Comparison of ENCODE assay signal across 8 cellular contexts in genomic region chr5:132265336-132266030, GRCh38. TPM values are rescaled to one million over a fixed set of nuclear protein-coding genes. Genes with fewer than 3 reads are reported as not detected.
DNase-seq lines count a peak whose midpoint lies in the region; ATAC-seq and TF ChIP-seq lines count a peak whose summit lies in the region.

No MANE protein-coding gene starts in this region.

- no peaks in the 10 kb centered on the region for H3K36me3 ChIP-seq in body of pancreas (replicated peaks in 1 of 2; ENCODE audit: insufficient read depth in 1 of 2, low read depth in 2 of 2)
- peaks cover 43 to 77% of the 10 kb centered on the region in 2 donors for H3K36me3 ChIP-seq in stomach smooth muscle (ENCODE audit: control insufficient read depth in 2 of 2, insufficient read depth in 2 of 2, low read length in 2 of 2)

- no peaks in the 10 kb centered on the region for H3K9me3 ChIP-seq in body of pancreas
- H3K9me3 ChIP-seq in stomach smooth muscle (ENCODE audit: control insufficient read depth in 2 of 2, low read length in 2 of 2) = no peaks in the 10 kb centered on the region

- peak in 1 of 3 donors; percentile 16 for TF ChIP-seq POLR2A in body of pancreas (IDR thresholded peaks at IDR 0.05)

- no peaks in the 10 kb centered on the region for H3K9me3 Mint-ChIP-seq in T-helper 2 cell treated with Interferon-gamma antibody and Interleukin-4, amounts not matched to agents 5 μg/mL and 100 μg/mL, for 36 hours

- no peak overlapping the region for H3K27ac Mint-ChIP-seq in T-helper 2 cell treated with Interferon-gamma antibody and Interleukin-4, amounts not matched to agents 5 μg/mL and 100 μg/mL, for 36 hours

- intact Hi-C loops in body of pancreas (cut with DNase I) = no loop called here

- H3K4me3 Mint-ChIP-seq in T-helper 2 cell treated with Interferon-gamma antibody and Interleukin-4, amounts not matched to agents 5 μg/mL and 100 μg/mL, for 36 hours = no peak overlapping the region

- H3K4me1 Mint-ChIP-seq in T-helper 2 cell treated with Interferon-gamma antibody and Interleukin-4, amounts not matched to agents 5 μg/mL and 100 μg/mL, for 36 hours (ENCODE audit: low read depth) = peaks cover 6% of the 10 kb centered on the region

- TF ChIP-seq CTCF in body of pancreas (IDR thresholded peaks at IDR 0.05) = no peak
- TF ChIP-seq CTCF in GM13977 (IDR thresholded peaks at IDR 0.05; ENCODE audit: extremely low read depth, insufficient read depth, missing control alignments) = no peak

- peaks cover 26% of the 10 kb centered on the region for H3K4me1 ChIP-seq in body of pancreas
- peaks cover 90% of the 10 kb centered on the region for H3K4me1 ChIP-seq in stomach smooth muscle (ENCODE audit: control insufficient read depth, insufficient read depth, low read length)

- H3K36me3 Mint-ChIP-seq in T-helper 2 cell treated with Interferon-gamma antibody and Interleukin-4, amounts not matched to agents 5 μg/mL and 100 μg/mL, for 36 hours (ENCODE audit: low read depth) = no peaks in the 10 kb centered on the region

- WGBS in body of pancreas, 2 donors = 49 to 51% methylated on average over 5 to 8 of the region's 8 CpGs

- peak overlapping the region; percentile 56 to 75 (median 68) for H3K27ac ChIP-seq in body of pancreas
- H3K27ac ChIP-seq in stomach smooth muscle (ENCODE audit: low read length) = peak overlapping the region; percentile 100

- in situ Hi-C loops in GM13977 (cut with MboI; ENCODE audit: low pct_unique_long_range_greater_than_20kb, low sequenced_read_pairs, unreplicated experiment) = no loop called here

- H3K4me3 ChIP-seq in body of pancreas (no peak overlapping the region), stomach smooth muscle (ENCODE audit: low read length in 2 of 2) (peak overlapping the region; percentile 28 to 29)

- H3K9ac ChIP-seq in stomach smooth muscle (ENCODE audit: low read length in 2 of 2) = peak overlapping the region; percentile 51 to 58

- no peaks in the 10 kb centered on the region for H3K27me3 ChIP-seq in body of pancreas
- no peaks in the 10 kb centered on the region for H3K27me3 ChIP-seq in stomach smooth muscle (ENCODE audit: control insufficient read depth in 1 of 2, insufficient read depth in 2 of 2, low read length in 2 of 2)

- peak; percentile 77 for DNase-seq in HK-2 (ENCODE audit: unreplicated experiment)
- DNase-seq in body of pancreas = peak in 3 of 4 donors; percentile 50 to 75 (median 66)
- DNase-seq in kidney glomerular epithelial cell (lab: John Stamatoyannopoulos, UW) = peak; percentile 92
- DNase-seq in midbrain (lab: John Stamatoyannopoulos, UW) = no peak
- DNase-seq in GM13977 (ENCODE audit: low spot score) = no peak
- DNase-seq in activated effector memory CD4-positive, alpha-beta T cell treated with anti-CD3 and anti-CD28 coated beads, Interleukin-2, amount 50 U/mL, for 16 hours = no peak
- DNase-seq in T-helper 2 cell treated with Interferon-gamma antibody and Interleukin-4, amounts not matched to agents 5 μg/mL and 100 μg/mL, for 36 hours (ENCODE audit: low spot score) = no peak

- no peaks in the 10 kb centered on the region for H3K27me3 Mint-ChIP-seq in T-helper 2 cell treated with Interferon-gamma antibody and Interleukin-4, amounts not matched to agents 5 μg/mL and 100 μg/mL, for 36 hours (ENCODE audit: low read depth)

- peak; percentile 84 for ATAC-seq in body of pancreas

RNA-seq across cellular contexts. Expression of gene PDLIM4, which starts 8.0 kb away (rescaled TPM):
- 1 to 10 TPM; 4.2 to 4.3 TPM for total RNA-seq in body of pancreas

RNA-seq across cellular contexts. Expression of gene SLC22A4, which starts 28.7 kb away (rescaled TPM):
- not detected for total RNA-seq in body of pancreas

RNA-seq across cellular contexts. Expression of gene P4HA2, which starts 37.8 kb away (rescaled TPM):
- total RNA-seq in body of pancreas = 10 to 100 TPM; 32.3 to 57.9 TPM

Comparison
In these comparisons a context has a peak if more than half of its experiments do, and no peak if none do; other contexts are left out.
1. DNase-seq: peak in HK-2 (single experiment), body of pancreas (3 of 4) and kidney glomerular epithelial cell (single experiment); none in midbrain (single experiment), GM13977 (single experiment), activated effector memory CD4-positive, alpha-beta T cell treated with anti-CD3 and anti-CD28 coated beads, Interleukin-2, amount 50 U/mL, for 16 hours (single experiment) and T-helper 2 cell treated with Interferon-gamma antibody and Interleukin-4, amounts not matched to agents 5 μg/mL and 100 μg/mL, for 36 hours (single experiment).
2. H3K4me3 ChIP-seq: peak in stomach smooth muscle (2 of 2); none in body of pancreas (0 of 2).